23 cellular contexts compared by ENCODE assay signal in genomic region chr4:127558489-127559407, GRCh38.
"Had no signal": no experiment of that assay in that cellular context is flagged by ENCODE, and none has a peak within 500 bp of the region (broad histone marks: within the 10 kb centered on the region; RNA-seq: fewer than 3 reads in every experiment).

No MANE protein-coding gene starts in this region.

- H3K36me3 ChIP-seq: neural progenitor cell, pancreas, spleen, suprapubic skin, thyroid gland had no signal

- H3K9me3 Mint-ChIP-seq: dendritic cell treated with granulocyte-macrophage colony-stimulating factor and Interleukin-4, amounts not matched to agents 40 ng/mL and 50 ng/mL, for 4 days; endodermal cell; natural killer cell; neural progenitor cell had no signal

- H3K27me3 ChIP-seq: foreskin keratinocyte, hepatocyte, neural progenitor cell, pancreas, spleen, suprapubic skin, thyroid gland had no signal

- H3K27me3 Mint-ChIP-seq: dendritic cell treated with granulocyte-macrophage colony-stimulating factor and Interleukin-4, amounts not matched to agents 40 ng/mL and 50 ng/mL, for 4 days; progenitor cell of endocrine pancreas had no signal

- H2AFZ ChIP-seq: hepatocyte, neural progenitor cell had no signal

- H3K79me2 ChIP-seq: hepatocyte had no signal

- H3K9ac ChIP-seq: neural progenitor cell had no signal

- H3K27ac Mint-ChIP-seq: dendritic cell treated with granulocyte-macrophage colony-stimulating factor and Interleukin-4, amounts not matched to agents 40 ng/mL and 50 ng/mL, for 4 days; endodermal cell; natural killer cell; neural progenitor cell; progenitor cell of endocrine pancreas had no signal

- H3K36me3 Mint-ChIP-seq: natural killer cell, neural progenitor cell had no signal

- H3K4me3 Mint-ChIP-seq: dendritic cell treated with granulocyte-macrophage colony-stimulating factor and Interleukin-4, amounts not matched to agents 40 ng/mL and 50 ng/mL, for 4 days; endodermal cell; natural killer cell; neural progenitor cell had no signal

- DNase-seq: cerebellar nuclear complex; effector CD4-positive, alpha-beta T cell; endodermal cell; erythroblast; foreskin keratinocyte; head of caudate nucleus; kidney glomerular epithelial cell; mesendoderm; natural killer cell; occipital lobe; spleen; stimulated activated CD4-positive, alpha-beta T cell treated with anti-CD3 and anti-CD28 coated beads, Interleukin-15, amount 100 ng/mL, for 24 hours; stimulated activated CD4-positive, alpha-beta T cell treated with anti-CD3 and anti-CD28 coated beads, Interleukin-1b, Interleukin-23, amount 100 ng/mL, for 48 hours; stimulated activated CD4-positive, alpha-beta T cell treated with anti-CD3 and anti-CD28 coated beads, Interleukin-4, amount 100 ng/mL, for 24 hours; stimulated activated naive CD4-positive, alpha-beta T cell; thyroid gland had no signal

- H3K27ac ChIP-seq: foreskin keratinocyte, hepatocyte, neural progenitor cell, pancreas, spleen, suprapubic skin, thyroid gland had no signal

- H3K4me2 ChIP-seq: hepatocyte, neural progenitor cell had no signal

- H3K9me3 ChIP-seq: pancreas, spleen, suprapubic skin, thyroid gland had no signal

- H3K4me3 ChIP-seq: hepatocyte, neural progenitor cell, pancreas, spleen, suprapubic skin, thyroid gland had no signal

- H3K4me1 Mint-ChIP-seq: endodermal cell, natural killer cell, neural progenitor cell had no signal

- H3K4me1 ChIP-seq: foreskin keratinocyte, neural progenitor cell, pancreas, spleen, suprapubic skin had no signal

- ATAC-seq: pancreas, right cardiac atrium had no signal
